Comparison of ENCODE assay signal across 19 cellular contexts in genomic region chr16:67238806-67239470, GRCh38.
"Had no signal": no experiment of that assay in that cellular context is flagged by ENCODE, and none has a peak within 500 bp of the region (broad histone marks: within the 10 kb centered on the region; RNA-seq: fewer than 3 reads in every experiment).

No MANE protein-coding gene starts in this region.

- H3K9me3 ChIP-seq: heart right ventricle, pancreas had no signal

- H3K27me3 Mint-ChIP-seq: activated naive CD8-positive, alpha-beta T cell treated with anti-CD3 and anti-CD28 coated beads for 36 hours; stimulated activated naive B cell treated with anti-CD40 and anti-IgM and Interleukin-4, amounts not matched to agents 10 μg/mL and 1 μg/mL and 100 μg/mL, for 72 hours; type B pancreatic cell had no signal

- FAIRE-seq: bronchial epithelial cell, colon, frontal cortex, keratinocyte, pancreas had no signal

- H2AFZ ChIP-seq: neural progenitor cell had no signal

- H3K27me3 ChIP-seq: heart right ventricle, neural progenitor cell, pancreas had no signal

- H3K27ac ChIP-seq: neural progenitor cell, pancreas, SK-N-MC had no signal

- H3K36me3 ChIP-seq: neural progenitor cell had no signal

- H3K36me3 Mint-ChIP-seq: neural progenitor cell had no signal

- H3K4me2 ChIP-seq: neural progenitor cell, smooth muscle cell had no signal

- H3K27ac Mint-ChIP-seq: activated naive CD8-positive, alpha-beta T cell treated with anti-CD3 and anti-CD28 coated beads for 36 hours; neural progenitor cell; T-helper 1 cell treated with Interleukin-12 subunit alpha and Interleukin-12 subunit beta and Interleukin-4 antibody, amounts not matched to agents 30 μg/mL and 1 μg/mL, for 36 hours; WTC11 had no signal

- H3K4me3 Mint-ChIP-seq: activated naive CD8-positive, alpha-beta T cell treated with anti-CD3 and anti-CD28 coated beads for 36 hours; neural progenitor cell; stimulated activated naive B cell treated with anti-CD40 and anti-IgM and Interleukin-4, amounts not matched to agents 10 μg/mL and 1 μg/mL and 100 μg/mL, for 72 hours; T-helper 1 cell treated with Interleukin-12 subunit alpha and Interleukin-12 subunit beta and Interleukin-4 antibody, amounts not matched to agents 30 μg/mL and 1 μg/mL, for 36 hours; type B pancreatic cell; WTC11 had no signal

- H3K4me3 ChIP-seq: heart right ventricle, neural progenitor cell, pancreas, SK-N-MC, smooth muscle cell had no signal

- H3K9ac ChIP-seq: neural progenitor cell had no signal

- DNase-seq: activated CD4-positive, alpha-beta T cell treated with anti-CD3 and anti-CD28 coated beads for 48 hours; activated effector memory CD4-positive, alpha-beta T cell treated with Interleukin-2 at 50 U/mL for 16 hours; activated naive CD8-positive, alpha-beta T cell treated with anti-CD3 and anti-CD28 coated beads for 36 hours; effector CD4-positive, alpha-beta T cell; heart right ventricle; retina; stimulated activated naive B cell treated with anti-CD40 and anti-IgM and Interleukin-4, amounts not matched to agents 10 μg/mL and 1 μg/mL and 100 μg/mL, for 72 hours; substantia nigra had no signal

- H3K4me1 ChIP-seq: neural progenitor cell had no signal

- ATAC-seq: heart right ventricle; pancreas; stimulated activated naive B cell treated with anti-CD40 and anti-IgM and Interleukin-4, amounts not matched to agents 10 μg/mL and 1 μg/mL and 100 μg/mL, for 72 hours; WTC11 had no signal

- H3K9me3 Mint-ChIP-seq: activated naive CD8-positive, alpha-beta T cell treated with anti-CD3 and anti-CD28 coated beads for 36 hours; neural progenitor cell; T-helper 1 cell treated with Interleukin-12 subunit alpha and Interleukin-12 subunit beta and Interleukin-4 antibody, amounts not matched to agents 30 μg/mL and 1 μg/mL, for 36 hours; type B pancreatic cell; WTC11 had no signal
